ENCODE assay signal across 1 cellular context in the genomic region with DNA sequence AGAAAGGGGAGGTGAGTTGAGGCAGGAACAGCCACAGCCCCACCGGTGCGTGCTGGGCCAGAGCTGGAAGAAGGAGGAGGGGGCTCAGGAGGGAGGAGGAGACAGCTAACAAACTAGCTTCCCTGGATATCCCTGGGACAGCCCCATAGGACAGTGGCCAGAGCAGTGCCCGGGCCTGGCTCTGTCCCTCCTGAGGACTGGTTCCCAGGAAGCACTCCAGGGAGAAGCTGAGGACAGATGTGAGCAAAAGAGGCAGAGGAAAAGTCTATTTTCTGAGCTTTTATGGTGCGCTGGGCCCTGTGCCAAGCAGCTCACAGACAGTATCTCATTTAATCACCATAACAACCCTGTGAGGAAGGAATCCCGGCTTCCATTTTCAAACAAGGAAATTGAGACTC.
TF ChIP-seq lines count a peak whose summit lies in the region.

No MANE protein-coding gene starts in this region.

TF ChIP-seq in GM23338, 12 proteins besides CTCF, POLR2A, EP300 and RAD21 (continued from another document):
- TF ChIP-seq, protein P1, sequence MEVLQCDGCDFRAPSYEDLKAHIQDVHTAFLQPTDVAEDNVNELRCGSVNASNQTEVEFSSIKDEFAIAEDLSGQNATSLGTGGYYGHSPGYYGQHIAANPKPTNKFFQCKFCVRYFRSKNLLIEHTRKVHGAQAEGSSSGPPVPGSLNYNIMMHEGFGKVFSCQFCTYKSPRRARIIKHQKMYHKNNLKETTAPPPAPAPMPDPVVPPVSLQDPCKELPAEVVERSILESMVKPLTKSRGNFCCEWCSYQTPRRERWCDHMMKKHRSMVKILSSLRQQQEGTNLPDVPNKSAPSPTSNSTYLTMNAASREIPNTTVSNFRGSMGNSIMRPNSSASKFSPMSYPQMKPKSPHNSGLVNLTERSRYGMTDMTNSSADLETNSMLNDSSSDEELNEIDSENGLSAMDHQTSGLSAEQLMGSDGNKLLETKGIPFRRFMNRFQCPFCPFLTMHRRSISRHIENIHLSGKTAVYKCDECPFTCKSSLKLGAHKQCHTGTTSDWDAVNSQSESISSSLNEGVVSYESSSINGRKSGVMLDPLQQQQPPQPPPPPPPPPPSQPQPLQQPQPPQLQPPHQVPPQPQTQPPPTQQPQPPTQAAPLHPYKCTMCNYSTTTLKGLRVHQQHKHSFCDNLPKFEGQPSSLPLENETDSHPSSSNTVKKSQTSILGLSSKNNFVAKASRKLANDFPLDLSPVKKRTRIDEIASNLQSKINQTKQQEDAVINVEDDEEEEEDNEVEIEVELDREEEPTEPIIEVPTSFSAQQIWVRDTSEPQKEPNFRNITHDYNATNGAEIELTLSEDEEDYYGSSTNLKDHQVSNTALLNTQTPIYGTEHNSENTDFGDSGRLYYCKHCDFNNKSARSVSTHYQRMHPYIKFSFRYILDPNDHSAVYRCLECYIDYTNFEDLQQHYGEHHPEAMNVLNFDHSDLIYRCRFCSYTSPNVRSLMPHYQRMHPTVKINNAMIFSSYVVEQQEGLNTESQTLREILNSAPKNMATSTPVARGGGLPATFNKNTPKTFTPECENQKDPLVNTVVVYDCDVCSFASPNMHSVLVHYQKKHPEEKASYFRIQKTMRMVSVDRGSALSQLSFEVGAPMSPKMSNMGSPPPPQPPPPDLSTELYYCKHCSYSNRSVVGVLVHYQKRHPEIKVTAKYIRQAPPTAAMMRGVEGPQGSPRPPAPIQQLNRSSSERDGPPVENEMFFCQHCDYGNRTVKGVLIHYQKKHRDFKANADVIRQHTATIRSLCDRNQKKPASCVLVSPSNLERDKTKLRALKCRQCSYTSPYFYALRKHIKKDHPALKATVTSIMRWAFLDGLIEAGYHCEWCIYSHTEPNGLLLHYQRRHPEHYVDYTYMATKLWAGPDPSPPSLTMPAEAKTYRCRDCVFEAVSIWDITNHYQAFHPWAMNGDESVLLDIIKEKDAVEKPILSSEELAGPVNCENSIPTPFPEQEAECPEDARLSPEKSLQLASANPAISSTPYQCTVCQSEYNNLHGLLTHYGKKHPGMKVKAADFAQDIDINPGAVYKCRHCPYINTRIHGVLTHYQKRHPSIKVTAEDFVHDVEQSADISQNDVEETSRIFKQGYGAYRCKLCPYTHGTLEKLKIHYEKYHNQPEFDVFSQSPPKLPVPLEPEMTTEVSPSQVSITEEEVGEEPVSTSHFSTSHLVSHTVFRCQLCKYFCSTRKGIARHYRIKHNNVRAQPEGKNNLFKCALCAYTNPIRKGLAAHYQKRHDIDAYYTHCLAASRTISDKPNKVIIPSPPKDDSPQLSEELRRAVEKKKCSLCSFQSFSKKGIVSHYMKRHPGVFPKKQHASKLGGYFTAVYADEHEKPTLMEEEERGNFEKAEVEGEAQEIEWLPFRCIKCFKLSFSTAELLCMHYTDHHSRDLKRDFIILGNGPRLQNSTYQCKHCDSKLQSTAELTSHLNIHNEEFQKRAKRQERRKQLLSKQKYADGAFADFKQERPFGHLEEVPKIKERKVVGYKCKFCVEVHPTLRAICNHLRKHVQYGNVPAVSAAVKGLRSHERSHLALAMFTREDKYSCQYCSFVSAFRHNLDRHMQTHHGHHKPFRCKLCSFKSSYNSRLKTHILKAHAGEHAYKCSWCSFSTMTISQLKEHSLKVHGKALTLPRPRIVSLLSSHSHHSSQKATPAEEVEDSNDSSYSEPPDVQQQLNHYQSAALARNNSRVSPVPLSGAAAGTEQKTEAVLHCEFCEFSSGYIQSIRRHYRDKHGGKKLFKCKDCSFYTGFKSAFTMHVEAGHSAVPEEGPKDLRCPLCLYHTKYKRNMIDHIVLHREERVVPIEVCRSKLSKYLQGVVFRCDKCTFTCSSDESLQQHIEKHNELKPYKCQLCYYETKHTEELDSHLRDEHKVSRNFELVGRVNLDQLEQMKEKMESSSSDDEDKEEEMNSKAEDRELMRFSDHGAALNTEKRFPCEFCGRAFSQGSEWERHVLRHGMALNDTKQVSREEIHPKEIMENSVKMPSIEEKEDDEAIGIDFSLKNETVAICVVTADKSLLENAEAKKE (CRISPR knock-in tag; IDR thresholded peaks at IDR 0.05): no peak
- TF ChIP-seq, protein P2, sequence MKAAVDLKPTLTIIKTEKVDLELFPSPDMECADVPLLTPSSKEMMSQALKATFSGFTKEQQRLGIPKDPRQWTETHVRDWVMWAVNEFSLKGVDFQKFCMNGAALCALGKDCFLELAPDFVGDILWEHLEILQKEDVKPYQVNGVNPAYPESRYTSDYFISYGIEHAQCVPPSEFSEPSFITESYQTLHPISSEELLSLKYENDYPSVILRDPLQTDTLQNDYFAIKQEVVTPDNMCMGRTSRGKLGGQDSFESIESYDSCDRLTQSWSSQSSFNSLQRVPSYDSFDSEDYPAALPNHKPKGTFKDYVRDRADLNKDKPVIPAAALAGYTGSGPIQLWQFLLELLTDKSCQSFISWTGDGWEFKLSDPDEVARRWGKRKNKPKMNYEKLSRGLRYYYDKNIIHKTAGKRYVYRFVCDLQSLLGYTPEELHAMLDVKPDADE (IDR thresholded peaks at IDR 0.05): no peak
- TF ChIP-seq ZNF114 (CRISPR knock-in tag; IDR thresholded peaks at IDR 0.05): no peak
- no peak for TF ChIP-seq ZNF331 (CRISPR knock-in tag; IDR thresholded peaks at IDR 0.05; ENCODE audit: low read depth)
